10 cellular contexts compared by ENCODE assay signal in the genomic region with DNA sequence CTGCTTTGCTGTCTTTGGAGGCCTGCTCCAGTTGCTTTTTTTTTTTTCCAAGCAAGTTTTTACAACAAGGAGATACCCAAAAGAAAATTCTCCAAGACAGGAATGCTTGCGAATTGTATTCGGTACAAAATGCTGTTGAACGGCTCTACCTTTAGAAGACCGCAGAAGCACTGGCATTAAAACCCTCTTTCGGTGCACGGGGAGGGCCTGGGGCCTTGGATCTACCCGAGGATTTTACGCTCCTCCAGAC. TPM values are rescaled to one million over a fixed set of nuclear protein-coding genes. Genes with fewer than 3 reads are reported as not detected.
DNase-seq lines count a peak whose midpoint lies in the region; ATAC-seq and TF ChIP-seq lines count a peak whose summit lies in the region.
"Had no signal": no experiment of that assay in that cellular context is flagged by ENCODE, and none has a peak within 500 bp of the region (broad histone marks: within the 10 kb centered on the region; RNA-seq: fewer than 3 reads in every experiment).

No MANE protein-coding gene starts in this region.

- peaks cover 39% of the 10 kb centered on the region for H3K4me1 Mint-ChIP-seq in brain

- peak overlapping the region; percentile 84 to 95 (median 86) for H3K4me3 Mint-ChIP-seq in brain

- WGBS in mesodermal cell (ENCODE audit: insufficient coverage in 2 of 2), 2 experiments, result 1 to 3% methylated on average over 6 to 7 of the region's 8 CpGs

- intact Hi-C loops in Right ventricle myocardium inferior (cut with DNase I), result no loop called here

- H3K27ac Mint-ChIP-seq in brain, result peak overlapping the region in 4 of 5 experiments; percentile 81 to 93 (median 86)

- ATAC-seq in Right ventricle myocardium inferior, result no peak
- no peak for ATAC-seq in HG02588 (IDR thresholded peaks at IDR 0.05; ENCODE audit: unreplicated experiment)

- no peaks in the 10 kb centered on the region for H3K27me3 ChIP-seq in right atrium auricular region

- peaks cover 4% of the 10 kb centered on the region for H3K27me3 Mint-ChIP-seq in brain

- H3K4me1 ChIP-seq in right atrium auricular region (peaks cover 0 to 37% of the 10 kb centered on the region in 2 donors), mesodermal cell (ENCODE audit: control insufficient read depth, insufficient read depth, low read length, poor library complexity, severe bottlenecking) (peaks cover 11% of the 10 kb centered on the region)

- H3K9me3 ChIP-seq in right atrium auricular region (no peaks in the 10 kb centered on the region), mesodermal cell (ENCODE audit: control insufficient read depth, low read length) (no peaks in the 10 kb centered on the region)

- H3K4me3 ChIP-seq in right atrium auricular region (peak overlapping the region; percentile 73 to 89), mesodermal cell (ENCODE audit: extremely low read depth, insufficient read depth, low read length, poor library complexity, severe bottlenecking) (peak overlapping the region; percentile 89)

- peaks cover under 1% of the 10 kb centered on the region for H3K36me3 Mint-ChIP-seq in brain

- DNase-seq in right atrium auricular region (ENCODE audit: low spot score), result peak; percentile 30
- DNase-seq in Right ventricle myocardium inferior (ENCODE audit: missing footprints), result no peak
- no peak for DNase-seq in GM10266 (ENCODE audit: extremely low spot score)
- no peak for DNase-seq in NOMO-1 treated with dmso at 0.1 percent for 144 hours (lab: John Stamatoyannopoulos, UW; ENCODE audit: unreplicated experiment)
- DNase-seq in NCI-H446 (lab: John Stamatoyannopoulos, UW), result no peak
- DNase-seq: midbrain, NCI-H510A had no signal

- H3K27ac ChIP-seq in right atrium auricular region (peak overlapping the region in 1 of 2 donors; percentile 87), mesodermal cell (ENCODE audit: low read depth, low read length, severe bottlenecking) (no peak overlapping the region)

- TF ChIP-seq CTCF in right atrium auricular region (IDR thresholded peaks at IDR 0.05), result no peak
- TF ChIP-seq CTCF in brain (conservative IDR thresholded peaks at IDR 0.05), result no peak
- no peak for TF ChIP-seq CTCF in GM10266 (IDR thresholded peaks at IDR 0.05; ENCODE audit: control insufficient read depth, insufficient read depth, low read depth, missing control alignments)

- no peaks in the 10 kb centered on the region for H3K9me3 Mint-ChIP-seq in brain

- no peaks in the 10 kb centered on the region for H3K36me3 ChIP-seq in right atrium auricular region
- peaks cover under 1% of the 10 kb centered on the region for H3K36me3 ChIP-seq in mesodermal cell (ENCODE audit: control insufficient read depth, insufficient read depth, low read length)

RNA-seq across cellular contexts. Expression of a gene that starts 1.3 kb away (rescaled TPM):
- 10 to 100 TPM; 25.2 to 29.1 TPM for total RNA-seq in right atrium auricular region
- total RNA-seq in Right ventricle myocardium inferior, result 31.4 TPM
- 8.2 TPM for polyA plus RNA-seq in brain (ENCODE audit: insufficient read depth, low read depth, low replicate concordance)
- 13.9 TPM for polyA plus RNA-seq in mesodermal cell (2013, experiment 1 of 2)
- polyA plus RNA-seq in mesodermal cell (2013, experiment 2 of 2), result 11.8 TPM
